In genomic region chr6:18503588-18504231, GRCh38 we compare ENCODE assay signal across 8 cellular contexts.
DNase-seq lines count a peak whose midpoint lies in the region; ATAC-seq, FAIRE-seq and TF ChIP-seq lines count a peak whose summit lies in the region.

No MANE protein-coding gene starts in this region.

- no peak overlapping the region for H4K8ac ChIP-seq in H1 (ENCODE audit: extremely low read depth, insufficient read depth, low read length)
- no peak overlapping the region for H4K8ac ChIP-seq in mesenchymal stem cell (ENCODE audit: low read length)

- H2BK120ac ChIP-seq in H1 (replicated peaks; ENCODE audit: low read depth, low read length) (no peak overlapping the region), mesenchymal stem cell (ENCODE audit: low read depth, low read length) (no peak overlapping the region)

- WGBS in H1 (ENCODE audit: extremely low coverage in 1 of 2, insufficient coverage in 1 of 2, insufficient read length in 1 of 2, insufficient replicate concordance in 2 of 2, low coverage in 1 of 2, low lambda C conversion rate in 2 of 2, missing lambda C conversion rate in 1 of 2), 2 experiments = 61% methylated on average over 11 of the region's 11 CpGs; no CpG with 5 or more reads in 1 of the 2 experiments
- 40% methylated on average over 6 of the region's 11 CpGs for WGBS in mesenchymal stem cell
- WGBS in suprapubic skin = 24% methylated on average over 11 of the region's 11 CpGs

- TF ChIP-seq CTCF in H1 (IDR thresholded peaks at IDR 0.05; ENCODE audit: control extremely low read depth in 1 of 3, insufficient read depth in 1 of 3, low read depth in 1 of 3, low read length in 3 of 3) (peak; percentile 57 to 96 (median 95)), suprapubic skin (IDR thresholded peaks at IDR 0.05) (peak; percentile 83 to 86)

- no peak overlapping the region for H3K56ac ChIP-seq in H1 (replicated peaks; ENCODE audit: insufficient read length, low read depth, low read length)

- DNase-seq in C1 segment of cervical spinal cord (lab: John Stamatoyannopoulos, UW) = peak in 11 of 14 donors; percentile 17 to 55 (median 42)
- peak; percentile 48 for DNase-seq in NCI-H1694 treated with DMSO at 0.1 percent for 48 hours (lab: John Stamatoyannopoulos, UW)
- peak; percentile 8 for DNase-seq in T-helper 9 cell
- peak; percentile 23 to 57 for DNase-seq in H1 (ENCODE audit: low read depth in 1 of 2, low spot score in 2 of 2)
- peak; percentile 76 for DNase-seq in mesenchymal stem cell
- no peak for DNase-seq in suprapubic skin (ENCODE audit: low spot score in 2 of 2)

- H2BK20ac ChIP-seq in H1 (ENCODE audit: low read length) = no peak overlapping the region

- H3K18ac ChIP-seq in H1 (ENCODE audit: extremely low read depth, low read length) = no peak overlapping the region; the same call in 1 of the 2 replicates
- H3K18ac ChIP-seq in mesenchymal stem cell (ENCODE audit: low read depth in 1 of 2, low read length in 2 of 2) = no peak overlapping the region

- H3K9me3 ChIP-seq in H1 (ENCODE audit: insufficient read depth in 2 of 2, low read depth in 1 of 2, low read length in 1 of 2) (no peaks in the 10 kb centered on the region), mesenchymal stem cell (ENCODE audit: control insufficient read depth, low read length) (no peaks in the 10 kb centered on the region), suprapubic skin (no peaks in the 10 kb centered on the region)

- no peaks in the 10 kb centered on the region for H4K20me1 ChIP-seq in H1 (replicated peaks in 1 of 2; ENCODE audit: control insufficient read depth in 1 of 2, insufficient read depth in 2 of 2, low read length in 2 of 2)

- no peaks in the 10 kb centered on the region for H3K79me2 ChIP-seq in H1 (ENCODE audit: control insufficient read depth in 1 of 2, insufficient read depth in 2 of 2, low read length in 2 of 2)

- no peak overlapping the region for H3K4me3 ChIP-seq in H1 (ENCODE audit: extremely low read depth in 1 of 4, insufficient read depth in 2 of 4, low read depth in 3 of 4, low read length in 4 of 4)
- peak overlapping the region in 1 of 2 experiments; percentile 66 for H3K4me3 ChIP-seq in mesenchymal stem cell (ENCODE audit: insufficient read depth in 1 of 2, low read depth in 1 of 2, low read length in 2 of 2)
- H3K4me3 ChIP-seq in suprapubic skin = peak overlapping the region; percentile 37

- no peak overlapping the region for H3K27ac ChIP-seq in H1 (ENCODE audit: low read depth, low read length)
- H3K27ac ChIP-seq in mesenchymal stem cell (ENCODE audit: low read length, poor library complexity, severe bottlenecking) = peak overlapping the region; percentile 59
- peak overlapping the region; percentile 59 for H3K27ac ChIP-seq in suprapubic skin

- H2BK5ac ChIP-seq in H1 (ENCODE audit: low read depth, low read length) = no peak overlapping the region
- peak overlapping the region; percentile 79 for H2BK5ac ChIP-seq in mesenchymal stem cell (ENCODE audit: low read depth, low read length, poor library complexity, severe bottlenecking)

- H3K36me3 ChIP-seq in H1 (ENCODE audit: control insufficient read depth in 2 of 4, insufficient read depth in 4 of 4, low read length in 3 of 4) = no peaks in the 10 kb centered on the region
- no peaks in the 10 kb centered on the region for H3K36me3 ChIP-seq in mesenchymal stem cell (ENCODE audit: control insufficient read depth in 1 of 2, insufficient read depth in 2 of 2, low read depth in 1 of 2, low read length in 2 of 2)
- H3K36me3 ChIP-seq in suprapubic skin = no peaks in the 10 kb centered on the region

- CTCF ChIA-PET in H1 (lab: Charles Lee; ENCODE audit: partially characterized antibody) = interaction anchor here (0.7 to 15.6 kb wide), 32 partner anchors 8 to 497 kb away, joined by 3 to 268 read pairs (median 4); partner anchors contain the start of genes NHLRC1 and RNF144B

- POLR2A ChIA-PET in H1 (lab: Charles Lee; ENCODE audit: partially characterized antibody) = no interaction called here

- no peak overlapping the region for H3K23ac ChIP-seq in H1 (ENCODE audit: insufficient read length)
- no peak overlapping the region for H3K23ac ChIP-seq in mesenchymal stem cell (ENCODE audit: low read length in 2 of 2)

- peak; percentile 71 for ATAC-seq in GM18508 (IDR thresholded peaks at IDR 0.05; ENCODE audit: insufficient read depth, unreplicated experiment)
- peak; percentile 79 for ATAC-seq in HG02938 (IDR thresholded peaks at IDR 0.05; ENCODE audit: unreplicated experiment)

- H3K4ac ChIP-seq in H1 (replicated peaks; ENCODE audit: insufficient read length, low read depth, low read length) (no peak overlapping the region), mesenchymal stem cell (ENCODE audit: low read depth in 1 of 2, low read length in 2 of 2) (no peak overlapping the region)

- H3K9ac ChIP-seq in H1 (replicated peaks in 1 of 4; ENCODE audit: extremely low read depth in 1 of 4, low read depth in 3 of 4, low read length in 3 of 4) = no peak overlapping the region
- peak overlapping the region; percentile 82 for H3K9ac ChIP-seq in mesenchymal stem cell (ENCODE audit: low read length)

- H2AFZ ChIP-seq in H1 (ENCODE audit: low read length) (peak overlapping the region; percentile 7; the same call in 1 of the 2 replicates), mesenchymal stem cell (ENCODE audit: low read depth, low read length) (no peak overlapping the region)

- peak; percentile 100 for TF ChIP-seq RAD21 in H1 (IDR thresholded peaks at IDR 0.05 in 1 of 2, conservative IDR thresholded peaks at IDR 0.05 in 1 of 2; ENCODE audit: low read depth in 2 of 2, low read length in 2 of 2)

- no peak for TF ChIP-seq POLR2A in H1 (IDR thresholded peaks at IDR 0.05; ENCODE audit: control extremely low read depth in 1 of 2, low read depth in 2 of 2, low read length in 2 of 2)
- no peak for TF ChIP-seq POLR2A in suprapubic skin (IDR thresholded peaks at IDR 0.05)

- FAIRE-seq in H1 (lab: Jason Lieb, UNC) = peak; percentile 91

- TF ChIP-seq EP300 in H1 (IDR thresholded peaks at IDR 0.05; ENCODE audit: borderline replicate concordance in 1 of 2, low read depth in 2 of 2, low read length in 2 of 2) = no peak
- no peak for TF ChIP-seq EP300 in suprapubic skin (IDR thresholded peaks at IDR 0.05)

- H3K14ac ChIP-seq in H1 (ENCODE audit: insufficient read length) (no peak overlapping the region), mesenchymal stem cell (ENCODE audit: low read length in 2 of 2) (peak overlapping the region in 1 of 2 experiments; percentile 71)

- H4K91ac ChIP-seq in H1 (replicated peaks; ENCODE audit: insufficient read length, low read length) (no peak overlapping the region), mesenchymal stem cell (ENCODE audit: low read length) (no peak overlapping the region)

- H4K5ac ChIP-seq in H1 (ENCODE audit: insufficient read length, low read depth, low read length) = no peak overlapping the region

- H3K27me3 ChIP-seq in H1 (replicated peaks in 1 of 4; ENCODE audit: control insufficient read depth in 3 of 4, extremely low read depth in 1 of 4, insufficient read depth in 3 of 4, low read length in 3 of 4) (no peaks in the 10 kb centered on the region), mesenchymal stem cell (ENCODE audit: control insufficient read depth in 1 of 2, insufficient read depth in 1 of 2, low read length in 2 of 2) (no peaks in the 10 kb centered on the region), suprapubic skin (no peaks in the 10 kb centered on the region)

- H2BK15ac ChIP-seq in H1 (ENCODE audit: low read length) = no peak overlapping the region
- no peak overlapping the region for H2BK15ac ChIP-seq in mesenchymal stem cell (ENCODE audit: low read depth, poor library complexity, severe bottlenecking)

- H2AK5ac ChIP-seq in H1 (ENCODE audit: low read depth, low read length) (no peak overlapping the region), mesenchymal stem cell (ENCODE audit: low read length, severe bottlenecking) (no peak overlapping the region)

- no peaks in the 10 kb centered on the region; the same call in 1 of the 2 replicates for H3K23me2 ChIP-seq in H1 (ENCODE audit: low read depth, low read length)

- H3K4me2 ChIP-seq in H1 (ENCODE audit: insufficient read depth in 1 of 2, low read depth in 2 of 2, low read length in 2 of 2) = no peak overlapping the region
- H3K4me2 ChIP-seq in mesenchymal stem cell (ENCODE audit: low read length, poor library complexity, severe bottlenecking) = peak overlapping the region; percentile 1

- no peaks in the 10 kb centered on the region for H3K79me1 ChIP-seq in H1 (ENCODE audit: low read depth, low read length)
- H3K79me1 ChIP-seq in mesenchymal stem cell (replicated peaks; ENCODE audit: low read length, poor library complexity, severe bottlenecking) = no peaks in the 10 kb centered on the region

- H3K4me1 ChIP-seq in H1 (replicated peaks in 1 of 4; ENCODE audit: control insufficient read depth in 3 of 4, insufficient read depth in 4 of 4, low read length in 3 of 4) (no peaks in the 10 kb centered on the region), mesenchymal stem cell (ENCODE audit: control insufficient read depth, insufficient read depth, low read depth, low read length) (peaks cover 6% of the 10 kb centered on the region), suprapubic skin (peaks cover 12% of the 10 kb centered on the region)

- no peak overlapping the region for H2BK12ac ChIP-seq in H1 (ENCODE audit: low read depth, low read length)
- H2BK12ac ChIP-seq in mesenchymal stem cell (ENCODE audit: low read length in 2 of 2) = no peak overlapping the region

TF ChIP-seq in H1, 55 proteins besides CTCF, POLR2A, EP300 and RAD21:
- TF ChIP-seq RFX5 (IDR thresholded peaks at IDR 0.05; ENCODE audit: borderline replicate concordance, low read depth, low read length) = no peak
- TF ChIP-seq GABPA (IDR thresholded peaks at IDR 0.05; ENCODE audit: borderline replicate concordance, insufficient read depth, low read length) = no peak
- peak; percentile 74 for TF ChIP-seq YY1 (IDR thresholded peaks at IDR 0.05; ENCODE audit: low read depth, low read length)
- TF ChIP-seq TCF12 (IDR thresholded peaks at IDR 0.05; ENCODE audit: low read depth, low read length) = no peak
- TF ChIP-seq MAFK (IDR thresholded peaks at IDR 0.05; ENCODE audit: low read depth, low read length) = peak; percentile 23; the same call in 1 of the 2 replicates

Comparison
In these comparisons a context has a peak if more than half of its experiments do, and no peak if none do; other contexts are left out.
1. DNase-seq: peak in C1 segment of cervical spinal cord (11 of 14), NCI-H1694 treated with DMSO at 0.1 percent for 48 hours (single experiment), T-helper 9 cell (single experiment), H1 (2 of 2) and mesenchymal stem cell (single experiment); none in suprapubic skin (0 of 2).